In genomic region chr19:23914402-23915286, GRCh38 we compare ENCODE assay signal across 8 cellular contexts. TPM values are rescaled to one million over a fixed set of nuclear protein-coding genes. Genes with fewer than 3 reads are reported as not detected.
A peak's percentile ranks its signal among the peaks of the same experiment; 100 is the strongest.
DNase-seq lines count a peak whose midpoint lies in the region; TF ChIP-seq lines count a peak whose summit lies in the region.

Gene ZNF726 (plus strand): TSS chr19:23914886. CDS start chr19:23914995, 109 bp downstream.

- H3K9me3 Mint-ChIP-seq in T-helper 1 cell treated with Interleukin-12 subunit alpha and Interleukin-12 subunit beta and Interleukin-4 antibody, amounts not matched to agents 30 μg/mL and 1 μg/mL, for 36 hours = peaks cover 38% of the 10 kb centered on the region

- H3K9ac ChIP-seq in GM23248 = peak within 1 kb of the TSS; percentile 90

- DNase-seq in ELR (ENCODE audit: low read depth) (peak; percentile 94), GM23248 (peak; percentile 96), M059J (ENCODE audit: low read depth) (peak; percentile 95), amygdala (lab: John Stamatoyannopoulos, UW) (peak; percentile 29 to 96 (median 82)), right atrium auricular region (ENCODE audit: low spot score) (peak; percentile 91), retina (peak; percentile 96), D341Med (ENCODE audit: low spot score) (no peak)

- 2 to 4% methylated on average over 42 to 44 of the region's 44 CpGs for WGBS in GM23248 (ENCODE audit: low coverage in 1 of 2, low lambda C conversion rate in 2 of 2, missing lambda C conversion rate in 2 of 2), 2 experiments

- peak within 1 kb of the TSS; percentile 91 for H3K4me3 Mint-ChIP-seq in T-helper 1 cell treated with Interleukin-12 subunit alpha and Interleukin-12 subunit beta and Interleukin-4 antibody, amounts not matched to agents 30 μg/mL and 1 μg/mL, for 36 hours

- peaks cover 24% of the 10 kb centered on the region for H3K36me3 Mint-ChIP-seq in T-helper 1 cell treated with Interleukin-12 subunit alpha and Interleukin-12 subunit beta and Interleukin-4 antibody, amounts not matched to agents 30 μg/mL and 1 μg/mL, for 36 hours (ENCODE audit: low read depth)

- peak within 1 kb of the TSS; percentile 99 for H2AFZ ChIP-seq in GM23248

- in situ Hi-C loops in GM23248 (cut with MboI) = no loop called here

- peak within 1 kb of the TSS; percentile 95 for H3K27ac Mint-ChIP-seq in T-helper 1 cell treated with Interleukin-12 subunit alpha and Interleukin-12 subunit beta and Interleukin-4 antibody, amounts not matched to agents 30 μg/mL and 1 μg/mL, for 36 hours

- H3K4me3 ChIP-seq in GM23248 (peak within 1 kb of the TSS; percentile 93), right atrium auricular region (peak within 1 kb of the TSS; percentile 43 to 64)

- H3K79me2 ChIP-seq in GM23248 (ENCODE audit: insufficient read depth) = peaks cover 26% of the 10 kb centered on the region

- H3K36me3 ChIP-seq in GM23248 (ENCODE audit: low read depth) = no peaks in the 10 kb centered on the region
- no peaks in the 10 kb centered on the region for H3K36me3 ChIP-seq in right atrium auricular region

- no peaks in the 10 kb centered on the region for H3K9me2 ChIP-seq in GM23248 (ENCODE audit: insufficient read depth)

- peak within 1 kb of the TSS; percentile 87 for H3K4me2 ChIP-seq in GM23248 (ENCODE audit: unreplicated experiment)

- no peaks in the 10 kb centered on the region for H3F3A ChIP-seq in GM23248 (ENCODE audit: insufficient read depth)

- peaks cover 14% of the 10 kb centered on the region for H3K4me1 Mint-ChIP-seq in T-helper 1 cell treated with Interleukin-12 subunit alpha and Interleukin-12 subunit beta and Interleukin-4 antibody, amounts not matched to agents 30 μg/mL and 1 μg/mL, for 36 hours (ENCODE audit: low read depth)

- H4K20me1 ChIP-seq in GM23248 (ENCODE audit: insufficient read depth) = no peaks in the 10 kb centered on the region

- no peaks in the 10 kb centered on the region for H3K9me3 ChIP-seq in GM23248 (ENCODE audit: low read depth)
- no peaks in the 10 kb centered on the region for H3K9me3 ChIP-seq in right atrium auricular region

- H3K4me1 ChIP-seq in GM23248 (ENCODE audit: insufficient read depth) (no peaks in the 10 kb centered on the region), right atrium auricular region (no peaks in the 10 kb centered on the region)

- H3K27me3 ChIP-seq in GM23248 (replicated peaks; ENCODE audit: insufficient read depth) = no peaks in the 10 kb centered on the region
- H3K27me3 ChIP-seq in right atrium auricular region = no peaks in the 10 kb centered on the region

- H3K27ac ChIP-seq in GM23248 (peak within 1 kb of the TSS; percentile 73), right atrium auricular region (peak within 1 kb of the TSS in 1 of 2 donors; percentile 69)

- TF ChIP-seq CTCF in right atrium auricular region (IDR thresholded peaks at IDR 0.05) = no peak

- H3K27me3 Mint-ChIP-seq in T-helper 1 cell treated with Interleukin-12 subunit alpha and Interleukin-12 subunit beta and Interleukin-4 antibody, amounts not matched to agents 30 μg/mL and 1 μg/mL, for 36 hours (ENCODE audit: low read depth) = no peaks in the 10 kb centered on the region

RNA-seq across cellular contexts. Expression of gene ZNF726, which starts in this region (rescaled TPM):
- 0.89 and 4.8 TPM in 2 replicates for total RNA-seq in GM23248 (2014; rRNA removed; shearing (Covaris generic))
- 0.87 and 1.1 TPM in 2 replicates for polyA plus RNA-seq in GM23248 (2016; fragmentation: Nextera tagmentation; extraction: Ambion mirVana)
- total RNA-seq in M059J (2014; rRNA removed; shearing (Covaris generic)) = 8.2 and 12.1 TPM in 2 replicates
- total RNA-seq in right atrium auricular region = not detected

Comparison
In these comparisons a context has a peak if more than half of its experiments do, and no peak if none do; other contexts are left out.
1. Peak in DNase-seq and H3K4me3 ChIP-seq in right atrium auricular region; RNA of the gene not detected or under 1 TPM.